Comparison of ENCODE assay signal across 28 cellular contexts in genomic region chr13:109151255-109151654, GRCh38.
DNase-seq lines count a peak whose midpoint lies in the region; ATAC-seq, FAIRE-seq and TF ChIP-seq lines count a peak whose summit lies in the region.
"Had no signal": no experiment of that assay in that cellular context is flagged by ENCODE, and none has a peak within 500 bp of the region (broad histone marks: within the 10 kb centered on the region; RNA-seq: fewer than 3 reads in every experiment).

No MANE protein-coding gene starts in this region.

- H3K14ac ChIP-seq in H1 (ENCODE audit: insufficient read length) = no peak overlapping the region

- no peak overlapping the region for H2BK20ac ChIP-seq in H1 (ENCODE audit: low read length)

- H3F3A ChIP-seq in PC-3 (ENCODE audit: low read length, unreplicated experiment) = peaks cover 12% of the 10 kb centered on the region

- H2BK12ac ChIP-seq in H1 (ENCODE audit: low read depth, low read length) = no peak overlapping the region

- no peak overlapping the region for H3K23ac ChIP-seq in H1 (ENCODE audit: insufficient read length)

- H3K79me2 ChIP-seq in PC-3 (ENCODE audit: low read length) (peaks cover 4% of the 10 kb centered on the region; the same call in 1 of the 2 replicates), H1 (ENCODE audit: control insufficient read depth in 1 of 2, insufficient read depth in 2 of 2, low read length in 2 of 2) (no peaks in the 10 kb centered on the region)
- H3K79me2 ChIP-seq: hepatocyte had no signal

- H3K4me2 ChIP-seq in PC-3 (ENCODE audit: low read length) (no peak overlapping the region), H1 (ENCODE audit: insufficient read depth in 1 of 2, low read depth in 2 of 2, low read length in 2 of 2) (no peak overlapping the region)
- H3K4me2 ChIP-seq: hepatocyte had no signal

- H2BK15ac ChIP-seq in H1 (ENCODE audit: low read length) = no peak overlapping the region

- ATAC-seq in PC-3 = no peak
- ATAC-seq in GM21515 (IDR thresholded peaks at IDR 0.05; ENCODE audit: unreplicated experiment) = no peak
- no peak for ATAC-seq in Right ventricle myocardium superior (ENCODE audit: poor library complexity)
- ATAC-seq: GM12878, T-cell had no signal

- CTCF ChIA-PET in A673 (lab: Charles Lee) (no interaction called here), PC-3 (lab: Charles Lee) (no interaction called here), H1 (lab: Charles Lee; ENCODE audit: partially characterized antibody) (interaction anchor here (0.5 to 1.6 kb wide), 5 partner anchors 10 to 791 kb away, joined by 3 to 6 read pairs (median 4); no protein-coding TSS in a partner anchor)

- peaks cover 90% of the 10 kb centered on the region for H3K4me1 ChIP-seq in A673 (ENCODE audit: insufficient read depth, low read length, poor library complexity, severe bottlenecking)
- H3K4me1 ChIP-seq in PC-3 (ENCODE audit: insufficient read depth, low read length) = peaks cover 55% of the 10 kb centered on the region
- peaks cover 0 to 3% (median 2%) of the 10 kb centered on the region in 4 experiments; a peak in 3 of 7 replicates for H3K4me1 ChIP-seq in H1 (replicated peaks in 1 of 4; ENCODE audit: control insufficient read depth in 3 of 4, insufficient read depth in 4 of 4, low read length in 3 of 4)
- H3K4me1 ChIP-seq: Peyer's patch had no signal

- no peak overlapping the region for H3K4ac ChIP-seq in H1 (replicated peaks; ENCODE audit: insufficient read length, low read depth, low read length)

- H3K9me3 ChIP-seq in A673 (ENCODE audit: low read depth, low read length, poor library complexity, severe bottlenecking) (no peaks in the 10 kb centered on the region), PC-3 (ENCODE audit: low read length) (no peaks in the 10 kb centered on the region), H1 (ENCODE audit: insufficient read depth in 2 of 2, low read depth in 1 of 2, low read length in 1 of 2) (no peaks in the 10 kb centered on the region)
- H3K9me3 ChIP-seq: ovary, Peyer's patch, suprapubic skin, upper lobe of left lung had no signal

- no peak overlapping the region for H4K91ac ChIP-seq in H1 (replicated peaks; ENCODE audit: insufficient read length, low read length)

- TF ChIP-seq EP300 in H1 (IDR thresholded peaks at IDR 0.05; ENCODE audit: borderline replicate concordance in 1 of 2, low read depth in 2 of 2, low read length in 2 of 2) = no peak

- H3K18ac ChIP-seq in H1 (ENCODE audit: extremely low read depth, low read length) = no peak overlapping the region

- H2AFZ ChIP-seq in PC-3 (ENCODE audit: low read length) (no peak overlapping the region), H1 (ENCODE audit: low read length) (no peak overlapping the region)
- H2AFZ ChIP-seq: hepatocyte had no signal

- no peaks in the 10 kb centered on the region for H3K79me1 ChIP-seq in H1 (ENCODE audit: low read depth, low read length)

- H3K27ac ChIP-seq in A673 (ENCODE audit: low read depth, low read length, poor library complexity, severe bottlenecking) (peak overlapping the region; percentile 70), PC-3 (ENCODE audit: low read length) (no peak overlapping the region), H1 (ENCODE audit: low read depth, low read length) (no peak overlapping the region)
- H3K27ac ChIP-seq: hepatocyte, ovary, Peyer's patch, suprapubic skin, upper lobe of left lung, WERI-Rb-1 had no signal

- no peak for FAIRE-seq in H1 (lab: Jason Lieb, UNC)
- FAIRE-seq: GM12878, small intestine had no signal

- TF ChIP-seq CTCF in A673 (conservative IDR thresholded peaks at IDR 0.05; ENCODE audit: low read depth, low read length) = no peak
- TF ChIP-seq CTCF in PC-3 (conservative IDR thresholded peaks at IDR 0.05; ENCODE audit: low read depth, low read length) = no peak
- TF ChIP-seq CTCF in H1 (IDR thresholded peaks at IDR 0.05; ENCODE audit: control extremely low read depth in 1 of 3, insufficient read depth in 1 of 3, low read depth in 1 of 3, low read length in 3 of 3) = no peak

- no peak overlapping the region for H3K56ac ChIP-seq in H1 (replicated peaks; ENCODE audit: insufficient read length, low read depth, low read length)

- H2BK5ac ChIP-seq in H1 (ENCODE audit: low read depth, low read length) = no peak overlapping the region

- 100% methylated on average over 3 of the region's 3 CpGs; no CpG with 5 or more reads in 1 of the 2 experiments for WGBS in H1 (ENCODE audit: extremely low coverage in 1 of 2, insufficient coverage in 1 of 2, insufficient read length in 1 of 2, insufficient replicate concordance in 2 of 2, low coverage in 1 of 2, low lambda C conversion rate in 2 of 2, missing lambda C conversion rate in 1 of 2), 2 experiments

- H4K20me1 ChIP-seq in PC-3 (ENCODE audit: low read length) (no peaks in the 10 kb centered on the region), H1 (replicated peaks in 1 of 2; ENCODE audit: control insufficient read depth in 1 of 2, insufficient read depth in 2 of 2, low read length in 2 of 2) (no peaks in the 10 kb centered on the region)

- intact Hi-C loops in A673 (cut with micrococcal nuclease; ENCODE audit: unreplicated experiment) = loop anchor here (5.0 kb wide), 1 partner anchor 121 kb away; no protein-coding TSS in a partner anchor
- intact Hi-C loops in PC-3 (cut with micrococcal nuclease) = no loop called here
- intact Hi-C loops in Right ventricle myocardium superior (cut with DNase I) = no loop called here

- H3K4me3 ChIP-seq in A673 (ENCODE audit: low read depth, low read length, poor library complexity, severe bottlenecking) (no peak overlapping the region), PC-3 (ENCODE audit: low read length) (no peak overlapping the region), H1 (ENCODE audit: extremely low read depth in 1 of 4, insufficient read depth in 2 of 4, low read depth in 3 of 4, low read length in 4 of 4) (no peak overlapping the region)
- H3K4me3 ChIP-seq: GM12878, hepatocyte, ovary, Peyer's patch, suprapubic skin, upper lobe of left lung had no signal

- no peak for DNase-seq in A673 (ENCODE audit: low spot score)
- DNase-seq in PC-3 = peak; percentile 36
- DNase-seq in H1 (ENCODE audit: low read depth in 1 of 2, low spot score in 2 of 2) = no peak
- DNase-seq in kidney tubule cell (ENCODE audit: low spot score) = peak; percentile 16
- no peak for DNase-seq in pons (ENCODE audit: low spot score)
- DNase-seq in Right ventricle myocardium superior = no peak
- no peak for DNase-seq in stimulated activated CD4-positive, alpha-beta T cell treated with anti-CD3 and anti-CD28 coated beads, Interleukin-4, amount 100 ng/mL, for 24 hours
- DNase-seq: activated CD4-positive, alpha-beta T cell treated with anti-CD3 and anti-CD28 coated beads for 4 hours; activated CD8-positive, alpha-beta memory T cell treated with anti-CD3 and anti-CD28 coated beads for 24 hours; activated naive CD8-positive, alpha-beta T cell treated with anti-CD3 and anti-CD28 coated beads for 36 hours; central memory CD4-positive, alpha-beta T cell; HFFc6; NCI-H146; NCI-H2107; NCI-H345; nephron progenitor cell; ovary; Peyer's patch; retina; small intestine; stimulated activated naive CD4-positive, alpha-beta T cell treated with Interleukin-2 at 50 U/mL for 16 hours; T-cell; upper lobe of left lung; WERI-Rb-1 had no signal

- H4K5ac ChIP-seq in H1 (ENCODE audit: insufficient read length, low read depth, low read length) = no peak overlapping the region

- no peak overlapping the region for H4K8ac ChIP-seq in H1 (ENCODE audit: extremely low read depth, insufficient read depth, low read length)

- BruUV-seq in A673 (replicated peaks; lab: Mats Ljungman, UMichigan) (no TSS peak), PC-3 (replicated peaks; lab: Mats Ljungman, UMichigan) (no TSS peak)

- H3K9ac ChIP-seq in PC-3 (ENCODE audit: low read length) (no peak overlapping the region), H1 (replicated peaks in 1 of 4; ENCODE audit: extremely low read depth in 1 of 4, low read depth in 3 of 4, low read length in 3 of 4) (no peak overlapping the region)

- no peak overlapping the region for H2AK5ac ChIP-seq in H1 (ENCODE audit: low read depth, low read length)

- POLR2A ChIA-PET in A673 (lab: Charles Lee; ENCODE audit: low non-redundant PET) (no interaction called here), PC-3 (lab: Charles Lee; ENCODE audit: unreplicated experiment) (no interaction called here), H1 (lab: Charles Lee; ENCODE audit: partially characterized antibody) (no interaction called here)

- no peaks in the 10 kb centered on the region for H3K9me2 ChIP-seq in PC-3 (replicated peaks; ENCODE audit: low read length)

- no peaks in the 10 kb centered on the region for H3K27me3 ChIP-seq in A673 (replicated peaks; ENCODE audit: insufficient read depth, low read depth, low read length, poor library complexity)
- H3K27me3 ChIP-seq in PC-3 (ENCODE audit: low read length) = no peaks in the 10 kb centered on the region
- peaks cover 0 to 1% (median 0%) of the 10 kb centered on the region in 4 experiments; a peak in 1 of 7 replicates for H3K27me3 ChIP-seq in H1 (replicated peaks in 1 of 4; ENCODE audit: control insufficient read depth in 3 of 4, extremely low read depth in 1 of 4, insufficient read depth in 3 of 4, low read length in 3 of 4)
- H3K27me3 ChIP-seq: hepatocyte, ovary, Peyer's patch, suprapubic skin, upper lobe of left lung had no signal

- H3K36me3 ChIP-seq in A673 (ENCODE audit: insufficient read depth, low read length, poor library complexity, severe bottlenecking) (no peaks in the 10 kb centered on the region), PC-3 (ENCODE audit: low read depth, low read length) (no peaks in the 10 kb centered on the region), H1 (ENCODE audit: control insufficient read depth in 2 of 4, insufficient read depth in 4 of 4, low read length in 3 of 4) (no peaks in the 10 kb centered on the region)
- H3K36me3 ChIP-seq: ovary, Peyer's patch, suprapubic skin, upper lobe of left lung, WERI-Rb-1 had no signal

- H3K23me2 ChIP-seq in H1 (ENCODE audit: low read depth, low read length) = no peaks in the 10 kb centered on the region

- peak overlapping the region; percentile 25 for H2BK120ac ChIP-seq in H1 (replicated peaks; ENCODE audit: low read depth, low read length)

- no peak for TF ChIP-seq RAD21 in H1 (IDR thresholded peaks at IDR 0.05 in 1 of 2, conservative IDR thresholded peaks at IDR 0.05 in 1 of 2; ENCODE audit: low read depth in 2 of 2, low read length in 2 of 2)

- no peak for TF ChIP-seq POLR2A in H1 (IDR thresholded peaks at IDR 0.05; ENCODE audit: control extremely low read depth in 1 of 2, low read depth in 2 of 2, low read length in 2 of 2)

TF ChIP-seq in H1, 55 proteins besides CTCF, POLR2A, EP300 and RAD21:
- TF ChIP-seq KDM1A (IDR thresholded peaks at IDR 0.05; ENCODE audit: borderline replicate concordance, low read length) (no peak), ZNF274 (IDR thresholded peaks at IDR 0.05; ENCODE audit: borderline replicate concordance, extremely low read depth, low read length) (no peak), BRCA1 (IDR thresholded peaks at IDR 0.05; ENCODE audit: low read depth, low read length) (no peak), SUZ12 (IDR thresholded peaks at IDR 0.05; ENCODE audit: low read length) (no peak), RXRA (IDR thresholded peaks at IDR 0.05; ENCODE audit: insufficient read depth, low read depth, low read length) (no peak), KDM4A (IDR thresholded peaks at IDR 0.05; ENCODE audit: low read depth, low read length, severe bottlenecking) (no peak), GTF2F1 (IDR thresholded peaks at IDR 0.05; ENCODE audit: borderline replicate concordance, low read depth, low read length) (no peak), JUND (IDR thresholded peaks at IDR 0.05; ENCODE audit: low read length) (no peak)

Comparison
In these comparisons a context has a peak if more than half of its experiments do, and no peak if none do; other contexts are left out.
1. DNase-seq: peak in PC-3 (single experiment) and kidney tubule cell (single experiment); none in A673 (single experiment), H1 (0 of 2), pons (single experiment), Right ventricle myocardium superior (single experiment) and stimulated activated CD4-positive, alpha-beta T cell treated with anti-CD3 and anti-CD28 coated beads, Interleukin-4, amount 100 ng/mL, for 24 hours (single experiment).